22 cellular contexts compared by ENCODE assay signal in genomic region chr12:20486233-20486632, GRCh38.
DNase-seq lines count a peak whose midpoint lies in the region; ATAC-seq, FAIRE-seq and TF ChIP-seq lines count a peak whose summit lies in the region.
"Had no signal": no experiment of that assay in that cellular context is flagged by ENCODE, and none has a peak within 500 bp of the region (broad histone marks: within the 10 kb centered on the region; RNA-seq: fewer than 3 reads in every experiment).

No MANE protein-coding gene starts in this region.

- H3K4me3 ChIP-seq in NB4 (ENCODE audit: low read depth, low read length) = no peak overlapping the region
- H3K4me3 ChIP-seq in fibroblast of mammary gland (ENCODE audit: control insufficient read depth, low read depth, low read length) = no peak overlapping the region
- H3K4me3 ChIP-seq in SJCRH30 = no peak overlapping the region
- H3K4me3 ChIP-seq: lower lobe of right lung, sigmoid colon, upper lobe of right lung had no signal

- H3K9me3 Mint-ChIP-seq in activated T-helper 2 cell treated with anti-CD3 and anti-CD28 coated beads, Interferon-gamma antibody, Interleukin-2, Interleukin-4, amounts not matched to agents 10 μg/mL and 5 μg/mL and 100 μg/mL, durations not matched to agents 14 hours and 24 hours and 36 hours = no peaks in the 10 kb centered on the region
- peaks cover 0 to under 1% (median 0%) of the 10 kb centered on the region in 3 donors for H3K9me3 Mint-ChIP-seq in T-cell
- H3K9me3 Mint-ChIP-seq: activated naive CD8-positive, alpha-beta T cell treated with anti-CD3 and anti-CD28 coated beads for 36 hours; natural killer cell treated with Interleukin-12 subunit alpha and Interleukin-12 subunit beta and Interleukin-15 and Interleukin-18, amount 100 ng/mL, for 72 hours; stimulated activated effector memory CD8-positive, alpha-beta T cell treated with anti-CD3 and anti-CD28 coated beads, Interleukin-12 subunit alpha, Interleukin-12 subunit beta, amount 100 ng/mL, for 72 hours; T-helper 1 cell treated with Interleukin-12 subunit alpha and Interleukin-12 subunit beta and Interleukin-4 antibody, amounts not matched to agents 30 μg/mL and 1 μg/mL, for 36 hours had no signal

- H3K27ac Mint-ChIP-seq in activated T-helper 2 cell treated with anti-CD3 and anti-CD28 coated beads, Interferon-gamma antibody, Interleukin-2, Interleukin-4, amounts not matched to agents 10 μg/mL and 5 μg/mL and 100 μg/mL, durations not matched to agents 14 hours and 24 hours and 36 hours = no peak overlapping the region
- no peak overlapping the region for H3K27ac Mint-ChIP-seq in T-cell
- H3K27ac Mint-ChIP-seq: activated naive CD8-positive, alpha-beta T cell treated with anti-CD3 and anti-CD28 coated beads for 36 hours; natural killer cell treated with Interleukin-12 subunit alpha and Interleukin-12 subunit beta and Interleukin-15 and Interleukin-18, amount 100 ng/mL, for 72 hours; stimulated activated effector memory CD8-positive, alpha-beta T cell treated with anti-CD3 and anti-CD28 coated beads, Interleukin-12 subunit alpha, Interleukin-12 subunit beta, amount 100 ng/mL, for 72 hours; T-helper 1 cell treated with Interleukin-12 subunit alpha and Interleukin-12 subunit beta and Interleukin-4 antibody, amounts not matched to agents 30 μg/mL and 1 μg/mL, for 36 hours had no signal

- no peak for FAIRE-seq in D721Med (lab: Jason Lieb, UNC)
- FAIRE-seq: endothelial cell of umbilical vein, H54 had no signal

- peaks cover 8% of the 10 kb centered on the region for H3K4me1 ChIP-seq in SJCRH30
- H3K4me1 ChIP-seq: lower lobe of right lung, upper lobe of right lung had no signal

- POLR2A ChIA-PET in T-cell (lab: Charles Lee) = no interaction called here

- DNase-seq in D721Med (ENCODE audit: insufficient read length, low spot score) (no peak), NB4 (ENCODE audit: low read depth) (peak; percentile 24), fibroblast of mammary gland (ENCODE audit: low read depth) (peak; percentile 51), pons (ENCODE audit: low spot score) (peak; percentile 75), NCI-H510A (lab: John Stamatoyannopoulos, UW) (no peak), SJCRH30 (no peak), T-cell (no peak)
- no peak for DNase-seq in activated T-helper 2 cell treated with anti-CD3 and anti-CD28 coated beads, Interferon-gamma antibody, Interleukin-2, Interleukin-4, amounts not matched to agents 10 μg/mL and 5 μg/mL and 100 μg/mL, durations not matched to agents 14 hours and 24 hours and 36 hours (ENCODE audit: low spot score)
- DNase-seq: activated CD8-positive, alpha-beta memory T cell treated with anti-CD3 and anti-CD28 coated beads, Interleukin-2, amount 50 U/mL, for 4 hours; activated naive CD8-positive, alpha-beta T cell treated with anti-CD3 and anti-CD28 coated beads for 36 hours; central memory CD4-positive, alpha-beta T cell; KG1; lower lobe of right lung; NCI-H1436; NCI-H446 treated with DMSO at 0.1 percent for 48 hours; upper lobe of right lung had no signal

- no peaks in the 10 kb centered on the region for H3K36me3 ChIP-seq in SJCRH30
- H3K36me3 ChIP-seq: lower lobe of right lung, sigmoid colon, upper lobe of right lung had no signal

- CTCF ChIA-PET in T-cell (lab: Charles Lee) = no interaction called here

- intact Hi-C loops in activated T-helper 2 cell treated with anti-CD3 and anti-CD28 coated beads, Interferon-gamma antibody, Interleukin-2, Interleukin-4, amounts not matched to agents 10 μg/mL and 5 μg/mL and 100 μg/mL, durations not matched to agents 14 hours and 24 hours and 36 hours (cut with micrococcal nuclease) = no loop called here

- no peak overlapping the region for H3K4me3 Mint-ChIP-seq in activated T-helper 2 cell treated with anti-CD3 and anti-CD28 coated beads, Interferon-gamma antibody, Interleukin-2, Interleukin-4, amounts not matched to agents 10 μg/mL and 5 μg/mL and 100 μg/mL, durations not matched to agents 14 hours and 24 hours and 36 hours (ENCODE audit: low read depth)
- H3K4me3 Mint-ChIP-seq in T-cell = no peak overlapping the region
- H3K4me3 Mint-ChIP-seq: activated naive CD8-positive, alpha-beta T cell treated with anti-CD3 and anti-CD28 coated beads for 36 hours; natural killer cell treated with Interleukin-12 subunit alpha and Interleukin-12 subunit beta and Interleukin-15 and Interleukin-18, amount 100 ng/mL, for 72 hours; stimulated activated effector memory CD8-positive, alpha-beta T cell treated with anti-CD3 and anti-CD28 coated beads, Interleukin-12 subunit alpha, Interleukin-12 subunit beta, amount 100 ng/mL, for 72 hours; T-helper 1 cell treated with Interleukin-12 subunit alpha and Interleukin-12 subunit beta and Interleukin-4 antibody, amounts not matched to agents 30 μg/mL and 1 μg/mL, for 36 hours had no signal

- H3K27me3 Mint-ChIP-seq in activated T-helper 2 cell treated with anti-CD3 and anti-CD28 coated beads, Interferon-gamma antibody, Interleukin-2, Interleukin-4, amounts not matched to agents 10 μg/mL and 5 μg/mL and 100 μg/mL, durations not matched to agents 14 hours and 24 hours and 36 hours (ENCODE audit: low read depth) = no peaks in the 10 kb centered on the region
- H3K27me3 Mint-ChIP-seq in T-cell = peaks cover 0 to 2% of the 10 kb centered on the region in 2 donors

- no peak for TF ChIP-seq POLR2A in NB4 (IDR thresholded peaks at IDR 0.05; ENCODE audit: extremely low read depth, insufficient read length)

- ATAC-seq in T-cell (replicated peaks in 1 of 4) = no peak
- ATAC-seq: lower lobe of right lung; natural killer cell treated with Interleukin-12 subunit alpha and Interleukin-12 subunit beta and Interleukin-15 and Interleukin-18, amount 100 ng/mL, for 72 hours; stimulated activated effector memory CD8-positive, alpha-beta T cell treated with anti-CD3 and anti-CD28 coated beads, Interleukin-12 subunit alpha, Interleukin-12 subunit beta, amount 100 ng/mL, for 72 hours; upper lobe of right lung had no signal

- H3K9me3 ChIP-seq in SJCRH30 (replicated peaks) = no peaks in the 10 kb centered on the region
- H3K9me3 ChIP-seq: lower lobe of right lung, sigmoid colon, upper lobe of right lung had no signal

- no peak overlapping the region for H3K27ac ChIP-seq in SJCRH30
- H3K27ac ChIP-seq: lower lobe of right lung, upper lobe of right lung had no signal

- TF ChIP-seq CTCF in D721Med (IDR thresholded peaks at IDR 0.05; ENCODE audit: insufficient read depth, missing control alignments) (peak; percentile 31), NB4 (IDR thresholded peaks at IDR 0.05; ENCODE audit: low read depth, low read length) (no peak), fibroblast of mammary gland (conservative IDR thresholded peaks at IDR 0.05; ENCODE audit: control insufficient read depth, insufficient read depth, low read depth, low read length) (peak; percentile 13)

- no peaks in the 10 kb centered on the region for H3K27me3 ChIP-seq in SJCRH30
- H3K27me3 ChIP-seq: sigmoid colon, upper lobe of right lung had no signal

- no peaks in the 10 kb centered on the region for H3K36me3 Mint-ChIP-seq in activated T-helper 2 cell treated with anti-CD3 and anti-CD28 coated beads, Interferon-gamma antibody, Interleukin-2, Interleukin-4, amounts not matched to agents 10 μg/mL and 5 μg/mL and 100 μg/mL, durations not matched to agents 14 hours and 24 hours and 36 hours (ENCODE audit: low read depth)
- H3K36me3 Mint-ChIP-seq in T-cell = no peaks in the 10 kb centered on the region
- H3K36me3 Mint-ChIP-seq: activated naive CD8-positive, alpha-beta T cell treated with anti-CD3 and anti-CD28 coated beads for 36 hours; natural killer cell treated with Interleukin-12 subunit alpha and Interleukin-12 subunit beta and Interleukin-15 and Interleukin-18, amount 100 ng/mL, for 72 hours; stimulated activated effector memory CD8-positive, alpha-beta T cell treated with anti-CD3 and anti-CD28 coated beads, Interleukin-12 subunit alpha, Interleukin-12 subunit beta, amount 100 ng/mL, for 72 hours had no signal

- no peaks in the 10 kb centered on the region for H3K4me1 Mint-ChIP-seq in activated T-helper 2 cell treated with anti-CD3 and anti-CD28 coated beads, Interferon-gamma antibody, Interleukin-2, Interleukin-4, amounts not matched to agents 10 μg/mL and 5 μg/mL and 100 μg/mL, durations not matched to agents 14 hours and 24 hours and 36 hours (ENCODE audit: low read depth)
- H3K4me1 Mint-ChIP-seq in T-cell = no peaks in the 10 kb centered on the region
- H3K4me1 Mint-ChIP-seq: activated naive CD8-positive, alpha-beta T cell treated with anti-CD3 and anti-CD28 coated beads for 36 hours; stimulated activated effector memory CD8-positive, alpha-beta T cell treated with anti-CD3 and anti-CD28 coated beads, Interleukin-12 subunit alpha, Interleukin-12 subunit beta, amount 100 ng/mL, for 72 hours had no signal

Comparison
In these comparisons a context has a peak if more than half of its experiments do, and no peak if none do; other contexts are left out.
1. DNase-seq: peak in NB4 (single experiment), fibroblast of mammary gland (single experiment) and pons (single experiment); none in D721Med (single experiment), NCI-H510A (single experiment), SJCRH30 (0 of 2), activated T-helper 2 cell treated with anti-CD3 and anti-CD28 coated beads, Interferon-gamma antibody, Interleukin-2, Interleukin-4, amounts not matched to agents 10 μg/mL and 5 μg/mL and 100 μg/mL, durations not matched to agents 14 hours and 24 hours and 36 hours (single experiment) and T-cell (0 of 34).